Comparison of ENCODE assay signal across 1 cellular context in genomic region chr3:52197499-52197841, GRCh38.
TF ChIP-seq lines count a peak whose summit lies in the region.

No MANE protein-coding gene starts in this region.

TF ChIP-seq in GM12878, 131 proteins besides CTCF, POLR2A, EP300 and RAD21:
- TF ChIP-seq NBN (IDR thresholded peaks at IDR 0.05) (peak; percentile 70), MLLT1 (IDR thresholded peaks at IDR 0.05) (peak; percentile 71), ZNF687 (IDR thresholded peaks at IDR 0.05) (no peak), SMARCA5 (IDR thresholded peaks at IDR 0.05) (peak; percentile 13; the same call in 1 of the 2 replicates)
